Comparison of ENCODE assay signal across 1 cellular context in the genomic region with DNA sequence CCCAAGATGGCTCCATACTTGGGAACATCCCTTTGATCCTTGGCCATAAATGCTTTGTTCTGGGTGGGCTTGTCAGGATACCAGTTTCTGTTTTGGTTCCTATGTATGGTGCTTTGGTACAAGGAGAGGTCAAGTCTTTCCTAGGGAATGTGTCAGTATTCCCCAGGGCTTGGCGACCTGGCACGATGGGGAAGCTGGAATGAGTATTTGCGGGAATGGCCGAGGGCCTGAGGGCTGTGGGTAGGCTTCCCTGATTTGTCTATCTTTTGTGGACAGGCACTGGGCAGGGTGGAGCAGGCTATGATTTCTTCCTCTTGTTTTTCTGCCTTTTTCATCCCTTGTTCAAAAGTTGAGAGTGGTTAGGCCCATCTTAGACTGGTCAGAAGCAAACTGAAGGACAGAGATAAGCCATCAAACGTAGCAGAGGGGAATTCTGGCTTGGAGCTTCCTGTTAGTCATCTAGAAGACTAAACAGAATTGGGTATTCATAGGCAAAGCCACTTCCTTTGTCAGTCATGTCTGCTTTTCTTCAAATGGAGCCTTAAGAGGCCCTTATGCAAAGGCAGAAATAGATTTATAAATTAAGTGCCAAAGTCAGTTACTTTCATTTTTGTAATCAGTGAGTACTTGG.
A peak's percentile ranks its signal among the peaks of the same experiment; 100 is the strongest.
TF ChIP-seq lines count a peak whose summit lies in the region.

No MANE protein-coding gene starts in this region.

TF ChIP-seq in K562, 482 proteins besides CTCF, POLR2A, EP300 and RAD21 (continued from another document and continues in another):
- TF ChIP-seq, protein P1, sequence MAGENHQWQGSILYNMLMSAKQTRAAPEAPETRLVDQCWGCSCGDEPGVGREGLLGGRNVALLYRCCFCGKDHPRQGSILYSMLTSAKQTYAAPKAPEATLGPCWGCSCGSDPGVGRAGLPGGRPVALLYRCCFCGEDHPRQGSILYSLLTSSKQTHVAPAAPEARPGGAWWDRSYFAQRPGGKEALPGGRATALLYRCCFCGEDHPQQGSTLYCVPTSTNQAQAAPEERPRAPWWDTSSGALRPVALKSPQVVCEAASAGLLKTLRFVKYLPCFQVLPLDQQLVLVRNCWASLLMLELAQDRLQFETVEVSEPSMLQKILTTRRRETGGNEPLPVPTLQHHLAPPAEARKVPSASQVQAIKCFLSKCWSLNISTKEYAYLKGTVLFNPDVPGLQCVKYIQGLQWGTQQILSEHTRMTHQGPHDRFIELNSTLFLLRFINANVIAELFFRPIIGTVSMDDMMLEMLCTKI (IDR thresholded peaks at IDR 0.05; ENCODE audit: partially characterized antibody): no peak
- TF ChIP-seq RBM17 (IDR thresholded peaks at IDR 0.05; ENCODE audit: borderline replicate concordance, low read depth, low read length): no peak
- TF ChIP-seq HDAC2 (IDR thresholded peaks at IDR 0.05): peak; percentile 63; the same call in 1 of the 2 replicates
- TF ChIP-seq COPS2 (conservative IDR thresholded peaks at IDR 0.05): no peak
- peak; percentile 77 for TF ChIP-seq TEAD4 (IDR thresholded peaks at IDR 0.05; ENCODE audit: low read length)
- TF ChIP-seq TEAD4 (CRISPR knock-in tag; IDR thresholded peaks at IDR 0.05; ENCODE audit: borderline replicate concordance): no peak
- no peak for TF ChIP-seq ZNF778 (CRISPR knock-in tag; IDR thresholded peaks at IDR 0.05)
- no peak for TF ChIP-seq STAT5B (CRISPR knock-in tag; IDR thresholded peaks at IDR 0.05)
- TF ChIP-seq KLF16 (IDR thresholded peaks at IDR 0.05): peak; percentile 59; the same call in 1 of the 2 replicates
- no peak for TF ChIP-seq POLR2G (IDR thresholded peaks at IDR 0.05; ENCODE audit: low read depth, low read length)
- TF ChIP-seq BCL6 (CRISPR knock-in tag; IDR thresholded peaks at IDR 0.05): no peak
- no peak for TF ChIP-seq ZNF3 (CRISPR knock-in tag; IDR thresholded peaks at IDR 0.05)
- TF ChIP-seq CAMTA2 (CRISPR knock-in tag; conservative IDR thresholded peaks at IDR 0.05): no peak
- TF ChIP-seq, protein P2, sequence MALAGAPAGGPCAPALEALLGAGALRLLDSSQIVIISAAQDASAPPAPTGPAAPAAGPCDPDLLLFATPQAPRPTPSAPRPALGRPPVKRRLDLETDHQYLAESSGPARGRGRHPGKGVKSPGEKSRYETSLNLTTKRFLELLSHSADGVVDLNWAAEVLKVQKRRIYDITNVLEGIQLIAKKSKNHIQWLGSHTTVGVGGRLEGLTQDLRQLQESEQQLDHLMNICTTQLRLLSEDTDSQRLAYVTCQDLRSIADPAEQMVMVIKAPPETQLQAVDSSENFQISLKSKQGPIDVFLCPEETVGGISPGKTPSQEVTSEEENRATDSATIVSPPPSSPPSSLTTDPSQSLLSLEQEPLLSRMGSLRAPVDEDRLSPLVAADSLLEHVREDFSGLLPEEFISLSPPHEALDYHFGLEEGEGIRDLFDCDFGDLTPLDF (CRISPR knock-in tag; IDR thresholded peaks at IDR 0.05): no peak
- TF ChIP-seq, protein P3, sequence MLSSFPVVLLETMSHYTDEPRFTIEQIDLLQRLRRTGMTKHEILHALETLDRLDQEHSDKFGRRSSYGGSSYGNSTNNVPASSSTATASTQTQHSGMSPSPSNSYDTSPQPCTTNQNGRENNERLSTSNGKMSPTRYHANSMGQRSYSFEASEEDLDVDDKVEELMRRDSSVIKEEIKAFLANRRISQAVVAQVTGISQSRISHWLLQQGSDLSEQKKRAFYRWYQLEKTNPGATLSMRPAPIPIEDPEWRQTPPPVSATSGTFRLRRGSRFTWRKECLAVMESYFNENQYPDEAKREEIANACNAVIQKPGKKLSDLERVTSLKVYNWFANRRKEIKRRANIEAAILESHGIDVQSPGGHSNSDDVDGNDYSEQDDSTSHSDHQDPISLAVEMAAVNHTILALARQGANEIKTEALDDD (IDR thresholded peaks at IDR 0.05): peak; percentile 95
- TF ChIP-seq, protein P4, sequence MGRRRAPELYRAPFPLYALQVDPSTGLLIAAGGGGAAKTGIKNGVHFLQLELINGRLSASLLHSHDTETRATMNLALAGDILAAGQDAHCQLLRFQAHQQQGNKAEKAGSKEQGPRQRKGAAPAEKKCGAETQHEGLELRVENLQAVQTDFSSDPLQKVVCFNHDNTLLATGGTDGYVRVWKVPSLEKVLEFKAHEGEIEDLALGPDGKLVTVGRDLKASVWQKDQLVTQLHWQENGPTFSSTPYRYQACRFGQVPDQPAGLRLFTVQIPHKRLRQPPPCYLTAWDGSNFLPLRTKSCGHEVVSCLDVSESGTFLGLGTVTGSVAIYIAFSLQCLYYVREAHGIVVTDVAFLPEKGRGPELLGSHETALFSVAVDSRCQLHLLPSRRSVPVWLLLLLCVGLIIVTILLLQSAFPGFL (CRISPR knock-in tag; IDR thresholded peaks at IDR 0.05): no peak
- TF ChIP-seq SMAD3 (CRISPR knock-in tag; conservative IDR thresholded peaks at IDR 0.05): peak; percentile 59; the same call in 1 of the 2 replicates
- TF ChIP-seq, protein P5, sequence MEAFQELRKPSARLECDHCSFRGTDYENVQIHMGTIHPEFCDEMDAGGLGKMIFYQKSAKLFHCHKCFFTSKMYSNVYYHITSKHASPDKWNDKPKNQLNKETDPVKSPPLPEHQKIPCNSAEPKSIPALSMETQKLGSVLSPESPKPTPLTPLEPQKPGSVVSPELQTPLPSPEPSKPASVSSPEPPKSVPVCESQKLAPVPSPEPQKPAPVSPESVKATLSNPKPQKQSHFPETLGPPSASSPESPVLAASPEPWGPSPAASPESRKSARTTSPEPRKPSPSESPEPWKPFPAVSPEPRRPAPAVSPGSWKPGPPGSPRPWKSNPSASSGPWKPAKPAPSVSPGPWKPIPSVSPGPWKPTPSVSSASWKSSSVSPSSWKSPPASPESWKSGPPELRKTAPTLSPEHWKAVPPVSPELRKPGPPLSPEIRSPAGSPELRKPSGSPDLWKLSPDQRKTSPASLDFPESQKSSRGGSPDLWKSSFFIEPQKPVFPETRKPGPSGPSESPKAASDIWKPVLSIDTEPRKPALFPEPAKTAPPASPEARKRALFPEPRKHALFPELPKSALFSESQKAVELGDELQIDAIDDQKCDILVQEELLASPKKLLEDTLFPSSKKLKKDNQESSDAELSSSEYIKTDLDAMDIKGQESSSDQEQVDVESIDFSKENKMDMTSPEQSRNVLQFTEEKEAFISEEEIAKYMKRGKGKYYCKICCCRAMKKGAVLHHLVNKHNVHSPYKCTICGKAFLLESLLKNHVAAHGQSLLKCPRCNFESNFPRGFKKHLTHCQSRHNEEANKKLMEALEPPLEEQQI (IDR thresholded peaks at IDR 0.05): no peak
- no peak for TF ChIP-seq HIVEP1 (CRISPR knock-in tag; IDR thresholded peaks at IDR 0.05)
- TF ChIP-seq ESRRA (IDR thresholded peaks at IDR 0.05; ENCODE audit: borderline replicate concordance, low read depth): no peak
- TF ChIP-seq XRCC4 (IDR thresholded peaks at IDR 0.05; ENCODE audit: extremely low read depth, insufficient read depth, insufficient read length): no peak
- no peak for TF ChIP-seq RBM14 (IDR thresholded peaks at IDR 0.05; ENCODE audit: borderline replicate concordance, insufficient read depth, low read depth, low read length)
- no peak for TF ChIP-seq HSF4 (CRISPR knock-in tag; IDR thresholded peaks at IDR 0.05; ENCODE audit: borderline replicate concordance)
- no peak for TF ChIP-seq NR2F6 (CRISPR knock-in tag; IDR thresholded peaks at IDR 0.05)
- TF ChIP-seq, protein P6, sequence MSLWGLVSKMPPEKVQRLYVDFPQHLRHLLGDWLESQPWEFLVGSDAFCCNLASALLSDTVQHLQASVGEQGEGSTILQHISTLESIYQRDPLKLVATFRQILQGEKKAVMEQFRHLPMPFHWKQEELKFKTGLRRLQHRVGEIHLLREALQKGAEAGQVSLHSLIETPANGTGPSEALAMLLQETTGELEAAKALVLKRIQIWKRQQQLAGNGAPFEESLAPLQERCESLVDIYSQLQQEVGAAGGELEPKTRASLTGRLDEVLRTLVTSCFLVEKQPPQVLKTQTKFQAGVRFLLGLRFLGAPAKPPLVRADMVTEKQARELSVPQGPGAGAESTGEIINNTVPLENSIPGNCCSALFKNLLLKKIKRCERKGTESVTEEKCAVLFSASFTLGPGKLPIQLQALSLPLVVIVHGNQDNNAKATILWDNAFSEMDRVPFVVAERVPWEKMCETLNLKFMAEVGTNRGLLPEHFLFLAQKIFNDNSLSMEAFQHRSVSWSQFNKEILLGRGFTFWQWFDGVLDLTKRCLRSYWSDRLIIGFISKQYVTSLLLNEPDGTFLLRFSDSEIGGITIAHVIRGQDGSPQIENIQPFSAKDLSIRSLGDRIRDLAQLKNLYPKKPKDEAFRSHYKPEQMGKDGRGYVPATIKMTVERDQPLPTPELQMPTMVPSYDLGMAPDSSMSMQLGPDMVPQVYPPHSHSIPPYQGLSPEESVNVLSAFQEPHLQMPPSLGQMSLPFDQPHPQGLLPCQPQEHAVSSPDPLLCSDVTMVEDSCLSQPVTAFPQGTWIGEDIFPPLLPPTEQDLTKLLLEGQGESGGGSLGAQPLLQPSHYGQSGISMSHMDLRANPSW (CRISPR knock-in tag; IDR thresholded peaks at IDR 0.05): no peak
- TF ChIP-seq FIP1L1 (IDR thresholded peaks at IDR 0.05; ENCODE audit: low read depth, low read length, poor library complexity, severe bottlenecking): no peak
- 0 out of 2 replicates have a peak, but pooled peaks have one; percentile 27 for TF ChIP-seq DMBX1 (CRISPR knock-in tag; IDR thresholded peaks at IDR 0.05; ENCODE audit: borderline replicate concordance)
- TF ChIP-seq BACH1 (tag; IDR thresholded peaks at IDR 0.05): no peak
- no peak for TF ChIP-seq ZSCAN29 (IDR thresholded peaks at IDR 0.05)
- 0 out of 4 replicates have a peak, but pooled peaks of 1 of the 2 experiments have one; percentile 42 for TF ChIP-seq HDAC1 (IDR thresholded peaks at IDR 0.05)
- TF ChIP-seq, protein P7, sequence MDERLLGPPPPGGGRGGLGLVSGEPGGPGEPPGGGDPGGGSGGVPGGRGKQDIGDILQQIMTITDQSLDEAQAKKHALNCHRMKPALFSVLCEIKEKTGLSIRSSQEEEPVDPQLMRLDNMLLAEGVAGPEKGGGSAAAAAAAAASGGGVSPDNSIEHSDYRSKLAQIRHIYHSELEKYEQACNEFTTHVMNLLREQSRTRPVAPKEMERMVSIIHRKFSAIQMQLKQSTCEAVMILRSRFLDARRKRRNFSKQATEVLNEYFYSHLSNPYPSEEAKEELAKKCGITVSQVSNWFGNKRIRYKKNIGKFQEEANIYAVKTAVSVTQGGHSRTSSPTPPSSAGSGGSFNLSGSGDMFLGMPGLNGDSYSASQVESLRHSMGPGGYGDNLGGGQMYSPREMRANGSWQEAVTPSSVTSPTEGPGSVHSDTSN (CRISPR knock-in tag; IDR thresholded peaks at IDR 0.05; ENCODE audit: low read depth): no peak
- TF ChIP-seq, protein P7 (tag; conservative IDR thresholded peaks at IDR 0.05; ENCODE audit: low read depth): no peak
- no peak for TF ChIP-seq MCM3 (IDR thresholded peaks at IDR 0.05)
- TF ChIP-seq, protein P8, sequence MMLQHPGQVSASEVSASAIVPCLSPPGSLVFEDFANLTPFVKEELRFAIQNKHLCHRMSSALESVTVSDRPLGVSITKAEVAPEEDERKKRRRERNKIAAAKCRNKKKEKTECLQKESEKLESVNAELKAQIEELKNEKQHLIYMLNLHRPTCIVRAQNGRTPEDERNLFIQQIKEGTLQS (IDR thresholded peaks at IDR 0.05): peak; percentile 28; the same call in 1 of the 2 replicates
- TF ChIP-seq, protein P8 (CRISPR knock-in tag; conservative IDR thresholded peaks at IDR 0.05): no peak
- no peak for TF ChIP-seq SP2 (IDR thresholded peaks at IDR 0.05; ENCODE audit: extremely low read depth, low read depth, low read length, poor library complexity, severe bottlenecking)
- TF ChIP-seq, protein P9, sequence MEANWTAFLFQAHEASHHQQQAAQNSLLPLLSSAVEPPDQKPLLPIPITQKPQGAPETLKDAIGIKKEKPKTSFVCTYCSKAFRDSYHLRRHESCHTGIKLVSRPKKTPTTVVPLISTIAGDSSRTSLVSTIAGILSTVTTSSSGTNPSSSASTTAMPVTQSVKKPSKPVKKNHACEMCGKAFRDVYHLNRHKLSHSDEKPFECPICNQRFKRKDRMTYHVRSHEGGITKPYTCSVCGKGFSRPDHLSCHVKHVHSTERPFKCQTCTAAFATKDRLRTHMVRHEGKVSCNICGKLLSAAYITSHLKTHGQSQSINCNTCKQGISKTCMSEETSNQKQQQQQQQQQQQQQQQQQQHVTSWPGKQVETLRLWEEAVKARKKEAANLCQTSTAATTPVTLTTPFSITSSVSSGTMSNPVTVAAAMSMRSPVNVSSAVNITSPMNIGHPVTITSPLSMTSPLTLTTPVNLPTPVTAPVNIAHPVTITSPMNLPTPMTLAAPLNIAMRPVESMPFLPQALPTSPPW (CRISPR knock-in tag; IDR thresholded peaks at IDR 0.05): peak; percentile 40; the same call in 1 of the 2 replicates
- TF ChIP-seq, protein P10, sequence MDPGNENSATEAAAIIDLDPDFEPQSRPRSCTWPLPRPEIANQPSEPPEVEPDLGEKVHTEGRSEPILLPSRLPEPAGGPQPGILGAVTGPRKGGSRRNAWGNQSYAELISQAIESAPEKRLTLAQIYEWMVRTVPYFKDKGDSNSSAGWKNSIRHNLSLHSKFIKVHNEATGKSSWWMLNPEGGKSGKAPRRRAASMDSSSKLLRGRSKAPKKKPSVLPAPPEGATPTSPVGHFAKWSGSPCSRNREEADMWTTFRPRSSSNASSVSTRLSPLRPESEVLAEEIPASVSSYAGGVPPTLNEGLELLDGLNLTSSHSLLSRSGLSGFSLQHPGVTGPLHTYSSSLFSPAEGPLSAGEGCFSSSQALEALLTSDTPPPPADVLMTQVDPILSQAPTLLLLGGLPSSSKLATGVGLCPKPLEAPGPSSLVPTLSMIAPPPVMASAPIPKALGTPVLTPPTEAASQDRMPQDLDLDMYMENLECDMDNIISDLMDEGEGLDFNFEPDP (CRISPR knock-in tag; IDR thresholded peaks at IDR 0.05): no peak
- TF ChIP-seq ARHGAP35 (IDR thresholded peaks at IDR 0.05; ENCODE audit: partially characterized antibody): no peak
- TF ChIP-seq, protein P11, sequence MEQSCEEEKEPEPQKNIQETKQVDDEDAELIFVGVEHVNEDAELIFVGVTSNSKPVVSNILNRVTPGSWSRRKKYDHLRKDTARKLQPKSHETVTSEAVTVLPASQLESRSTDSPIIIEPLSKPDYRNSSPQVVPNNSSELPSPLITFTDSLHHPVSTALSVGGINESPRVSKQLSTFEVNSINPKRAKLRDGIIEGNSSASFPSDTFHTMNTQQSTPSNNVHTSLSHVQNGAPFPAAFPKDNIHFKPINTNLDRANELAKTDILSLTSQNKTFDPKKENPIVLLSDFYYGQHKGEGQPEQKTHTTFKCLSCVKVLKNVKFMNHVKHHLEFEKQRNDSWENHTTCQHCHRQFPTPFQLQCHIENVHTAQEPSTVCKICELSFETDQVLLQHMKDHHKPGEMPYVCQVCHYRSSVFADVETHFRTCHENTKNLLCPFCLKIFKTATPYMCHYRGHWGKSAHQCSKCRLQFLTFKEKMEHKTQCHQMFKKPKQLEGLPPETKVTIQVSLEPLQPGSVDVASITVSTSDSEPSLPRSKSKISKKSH (CRISPR knock-in tag; IDR thresholded peaks at IDR 0.05): no peak
- no peak for TF ChIP-seq NFE2 (IDR thresholded peaks at IDR 0.05; ENCODE audit: low read depth)
- TF ChIP-seq RCOR1 (IDR thresholded peaks at IDR 0.05; ENCODE audit: borderline replicate concordance in 1 of 2, low read depth in 2 of 2, low read length in 2 of 2): peak in 1 of 2 experiments; percentile 74; a peak in 2 of 4 replicates
- TF ChIP-seq ZFPM2 (CRISPR knock-in tag; IDR thresholded peaks at IDR 0.05): no peak
